In the genomic region with DNA sequence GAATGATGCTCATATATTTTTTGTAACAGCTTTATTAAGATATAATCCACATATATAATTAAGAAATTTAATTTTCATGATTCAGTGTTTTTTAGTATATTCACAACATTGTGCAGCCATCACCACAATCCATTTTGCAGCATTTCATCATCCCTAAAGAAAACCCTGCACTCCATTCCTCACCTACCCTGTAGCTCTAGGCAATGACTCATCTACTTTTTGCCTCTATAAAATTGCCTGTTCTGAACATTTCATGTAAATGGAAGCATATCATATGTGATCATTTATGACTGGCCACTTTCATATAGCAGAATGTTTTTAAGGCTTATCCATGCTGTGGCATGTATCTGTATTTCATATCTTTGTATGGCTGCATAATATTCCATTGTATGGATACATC, we compare ENCODE assay signal across 30 cellular contexts.
"Had no signal": no experiment of that assay in that cellular context is flagged by ENCODE, and none has a peak within 500 bp of the region (broad histone marks: within the 10 kb centered on the region; RNA-seq: fewer than 3 reads in every experiment).

No MANE protein-coding gene starts in this region.

- H3K4me3 Mint-ChIP-seq: activated CD4-positive, alpha-beta memory T cell treated with anti-CD3 and anti-CD28 coated beads, Interleukin-2, amount 10 ng/mL, durations not matched to agents 7 days and 5 days; activated CD4-positive, alpha-beta T cell treated with anti-CD3 and anti-CD28 coated beads for 36 hours; activated naive CD8-positive, alpha-beta T cell treated with anti-CD3 and anti-CD28 coated beads, Interleukin-2, amount 50 U/mL, for 24 hours; activated T-cell treated with anti-CD3 and anti-CD28 coated beads, Interleukin-2, amount 50 U/mL, for 72 hours; brain had no signal

- DNase-seq: activated CD4-positive, alpha-beta memory T cell treated with anti-CD3 and anti-CD28 coated beads, Interleukin-2, amount 10 ng/mL, durations not matched to agents 7 days and 5 days; activated CD4-positive, alpha-beta T cell treated with anti-CD3 and anti-CD28 coated beads for 36 hours; activated CD4-positive, alpha-beta T cell treated with anti-CD3 and anti-CD28 coated beads, Interleukin-2, amount 50 U/mL, for 1 hour; activated naive CD8-positive, alpha-beta T cell treated with anti-CD3 and anti-CD28 coated beads, Interleukin-2, amount 50 U/mL, for 24 hours; activated T-cell treated with anti-CD3 and anti-CD28 coated beads for 4 hours; activated T-cell treated with anti-CD3 and anti-CD28 coated beads, Interleukin-2, amount 50 U/mL, for 72 hours; amygdala; MG63; MV-4-11; NCI-H1092 treated with DMSO at 0.1 percent for 48 hours; NCI-H1417 treated with DMSO at 0.1 percent for 48 hours; NCI-H1694; NCI-H2029; NCI-H2107; NCI-H2171 treated with DMSO at 0.1 percent for 48 hours; NCI-H345; NCI-H510A; NCI-H526 treated with DMSO at 0.1 percent for 48 hours; NCI-H82; Peyer's patch; SHP77; T-helper 1 cell; WERI-Rb-1 had no signal

- H3K4me3 ChIP-seq: MG63, Peyer's patch had no signal

- H3K27me3 ChIP-seq: MG63, Peyer's patch had no signal

- H3K4me2 ChIP-seq: KMS-11 had no signal

- ATAC-seq: activated CD4-positive, alpha-beta T cell treated with anti-CD3 and anti-CD28 coated beads for 36 hours; activated naive CD4-positive, alpha-beta T cell treated with anti-CD3 and anti-CD28 coated beads, Interleukin-2, amount 50 U/mL, for 72 hours; activated naive CD8-positive, alpha-beta T cell treated with anti-CD3 and anti-CD28 coated beads, Interleukin-2, amount 50 U/mL, for 24 hours; activated T-cell treated with anti-CD3 and anti-CD28 coated beads, Interleukin-2, amount 50 U/mL, for 72 hours had no signal

- H3K36me3 Mint-ChIP-seq: activated naive CD4-positive, alpha-beta T cell treated with anti-CD3 and anti-CD28 coated beads, Interleukin-2, amount 50 U/mL, for 72 hours had no signal

- H3K4me1 Mint-ChIP-seq: activated CD4-positive, alpha-beta memory T cell treated with anti-CD3 and anti-CD28 coated beads, Interleukin-2, amount 10 ng/mL, durations not matched to agents 7 days and 5 days; activated CD4-positive, alpha-beta T cell treated with anti-CD3 and anti-CD28 coated beads for 36 hours; activated naive CD8-positive, alpha-beta T cell treated with anti-CD3 and anti-CD28 coated beads, Interleukin-2, amount 50 U/mL, for 24 hours had no signal

- H3K27ac ChIP-seq: KMS-11, Peyer's patch, RWPE1, WERI-Rb-1 had no signal

- H3K9ac ChIP-seq: KMS-11 had no signal

- H3K4me1 ChIP-seq: Peyer's patch had no signal

- H3K27ac Mint-ChIP-seq: activated CD4-positive, alpha-beta memory T cell treated with anti-CD3 and anti-CD28 coated beads, Interleukin-2, amount 10 ng/mL, durations not matched to agents 7 days and 5 days; activated CD4-positive, alpha-beta T cell treated with anti-CD3 and anti-CD28 coated beads for 36 hours; activated naive CD4-positive, alpha-beta T cell treated with anti-CD3 and anti-CD28 coated beads, Interleukin-2, amount 50 U/mL, for 72 hours; activated naive CD8-positive, alpha-beta T cell treated with anti-CD3 and anti-CD28 coated beads, Interleukin-2, amount 50 U/mL, for 24 hours; activated T-cell treated with anti-CD3 and anti-CD28 coated beads, Interleukin-2, amount 50 U/mL, for 72 hours; activated T-helper 2 cell treated with anti-CD3 and anti-CD28 coated beads, Interferon-gamma antibody, Interleukin-2, Interleukin-4, amounts not matched to agents 10 μg/mL and 5 μg/mL and 100 μg/mL, durations not matched to agents 14 hours and 24 hours and 36 hours; brain; IgD-negative memory B cell had no signal

- H3K9me3 Mint-ChIP-seq: activated CD4-positive, alpha-beta memory T cell treated with anti-CD3 and anti-CD28 coated beads, Interleukin-2, amount 10 ng/mL, durations not matched to agents 7 days and 5 days; activated naive CD4-positive, alpha-beta T cell treated with anti-CD3 and anti-CD28 coated beads, Interleukin-2, amount 50 U/mL, for 72 hours; activated naive CD8-positive, alpha-beta T cell treated with anti-CD3 and anti-CD28 coated beads, Interleukin-2, amount 50 U/mL, for 24 hours; activated T-cell treated with anti-CD3 and anti-CD28 coated beads, Interleukin-2, amount 50 U/mL, for 72 hours; activated T-helper 2 cell treated with anti-CD3 and anti-CD28 coated beads, Interferon-gamma antibody, Interleukin-2, Interleukin-4, amounts not matched to agents 10 μg/mL and 5 μg/mL and 100 μg/mL, durations not matched to agents 14 hours and 24 hours and 36 hours; brain; IgD-negative memory B cell had no signal

- FAIRE-seq: astrocyte had no signal

- H3K9me3 ChIP-seq: MG63, Peyer's patch had no signal

- H3K36me3 ChIP-seq: MG63, Peyer's patch, WERI-Rb-1 had no signal

- H3K27me3 Mint-ChIP-seq: activated CD4-positive, alpha-beta memory T cell treated with anti-CD3 and anti-CD28 coated beads, Interleukin-2, amount 10 ng/mL, durations not matched to agents 7 days and 5 days; activated CD4-positive, alpha-beta T cell treated with anti-CD3 and anti-CD28 coated beads for 36 hours; activated naive CD8-positive, alpha-beta T cell treated with anti-CD3 and anti-CD28 coated beads, Interleukin-2, amount 50 U/mL, for 24 hours; brain; IgD-negative memory B cell had no signal
